ENCODE assay signal across 1 cellular context in genomic region chr1:104868794-104869193, GRCh38.
TF ChIP-seq lines count a peak whose summit lies in the region.

No MANE protein-coding gene starts in this region.

TF ChIP-seq in GM23338, 12 proteins besides CTCF, POLR2A, EP300 and RAD21 (continued from another document):
- TF ChIP-seq ZNF462 (CRISPR knock-in tag; IDR thresholded peaks at IDR 0.05): no peak
- no peak for TF ChIP-seq ETS1 (IDR thresholded peaks at IDR 0.05)
